ENCODE assay signal across 20 cellular contexts in genomic region chr5:127916875-127917573, GRCh38.
DNase-seq lines count a peak whose midpoint lies in the region; ATAC-seq, FAIRE-seq and TF ChIP-seq lines count a peak whose summit lies in the region.
"Had no signal": no experiment of that assay in that cellular context is flagged by ENCODE, and none has a peak within 500 bp of the region (broad histone marks: within the 10 kb centered on the region; RNA-seq: fewer than 3 reads in every experiment).

No MANE protein-coding gene starts in this region.

- 83% methylated on average over 1 of the region's 3 CpGs; no CpG with 5 or more reads in 1 of the 2 experiments for WGBS in IMR-90 (ENCODE audit: extremely low coverage in 2 of 2, insufficient read length in 1 of 2), 2 experiments
- WGBS in small intestine, 3 donors = 14 to 37% (median 30%) methylated on average over 3 of the region's 3 CpGs
- WGBS in sigmoid colon, 2 donors = 12 to 54% methylated on average over 3 of the region's 3 CpGs

- H2AFZ ChIP-seq in IMR-90 (replicated peaks; ENCODE audit: low read length, poor library complexity) = peak overlapping the region; percentile 22
- peak overlapping the region; percentile 63 for H2AFZ ChIP-seq in fibroblast of lung (ENCODE audit: low read length)

- H3K4me1 ChIP-seq in IMR-90 (ENCODE audit: control insufficient read depth, insufficient read depth, low read length) = no peaks in the 10 kb centered on the region
- H3K4me1 ChIP-seq in fibroblast of lung (ENCODE audit: control insufficient read depth, extremely low read depth, insufficient read depth, low read length) = no peaks in the 10 kb centered on the region
- no peaks in the 10 kb centered on the region for H3K4me1 ChIP-seq in small intestine (ENCODE audit: control insufficient read depth in 2 of 2, insufficient read depth in 1 of 2, low read depth in 1 of 2, low read length in 1 of 2)
- H3K4me1 ChIP-seq in sigmoid colon = peaks cover 0 to 5% (median 0%) of the 10 kb centered on the region in 4 donors

- no peak overlapping the region for H3K23ac ChIP-seq in IMR-90 (ENCODE audit: low read depth, low read length)

- H3K27me3 Mint-ChIP-seq in activated CD4-positive, alpha-beta T cell treated with anti-CD3 and anti-CD28 coated beads, Interleukin-2, amount 10 ng/mL, durations not matched to agents 7 days and 5 days = no peaks in the 10 kb centered on the region
- H3K27me3 Mint-ChIP-seq: brain had no signal

- ATAC-seq in IMR-90 (ENCODE audit: low read depth) (no peak), HG03175 (IDR thresholded peaks at IDR 0.05; ENCODE audit: unreplicated experiment) (no peak)

- H3K14ac ChIP-seq in IMR-90 (replicated peaks; ENCODE audit: low read depth, low read length) = no peak overlapping the region

- H3K4ac ChIP-seq in IMR-90 (ENCODE audit: low read depth, low read length) = no peak overlapping the region

- H3K79me1 ChIP-seq in IMR-90 (ENCODE audit: low read depth in 1 of 2, low read length in 2 of 2) = no peaks in the 10 kb centered on the region

- no peak overlapping the region for H3K9ac ChIP-seq in IMR-90 (ENCODE audit: low read depth, low read length)
- no peak overlapping the region for H3K9ac ChIP-seq in fibroblast of lung (ENCODE audit: insufficient read depth, low read length)

- H3K27me3 ChIP-seq in IMR-90 (ENCODE audit: control insufficient read depth, insufficient read depth, low read length) = no peaks in the 10 kb centered on the region
- no peaks in the 10 kb centered on the region for H3K27me3 ChIP-seq in fibroblast of lung (ENCODE audit: control insufficient read depth, insufficient read depth, low read length)
- H3K27me3 ChIP-seq in small intestine (ENCODE audit: control insufficient read depth in 2 of 2, insufficient read depth in 2 of 2, low read length in 2 of 2) = no peaks in the 10 kb centered on the region
- H3K27me3 ChIP-seq in sigmoid colon = no peaks in the 10 kb centered on the region
- H3K27me3 ChIP-seq: dorsolateral prefrontal cortex had no signal

- BruUV-seq in IMR-90 (replicated peaks; lab: Mats Ljungman, UMichigan) = no TSS peak

- H3K4me3 Mint-ChIP-seq in activated CD4-positive, alpha-beta T cell treated with anti-CD3 and anti-CD28 coated beads, Interleukin-2, amount 10 ng/mL, durations not matched to agents 7 days and 5 days = peak overlapping the region; percentile 4
- H3K4me3 Mint-ChIP-seq: brain, H9, nephron progenitor cell had no signal

- H4K5ac ChIP-seq in IMR-90 (ENCODE audit: low read depth, low read length) = no peak overlapping the region; the same call in 1 of the 2 replicates

- no peak overlapping the region for H2BK120ac ChIP-seq in IMR-90 (ENCODE audit: low read depth, low read length)

- TF ChIP-seq CTCF in IMR-90 (conservative IDR thresholded peaks at IDR 0.05; ENCODE audit: low read depth, low read length) = no peak
- TF ChIP-seq CTCF in fibroblast of lung (conservative IDR thresholded peaks at IDR 0.05 in 1 of 2, IDR thresholded peaks at IDR 0.05 in 1 of 2; ENCODE audit: low read depth in 1 of 2, low read length in 2 of 2) = no peak
- no peak for TF ChIP-seq CTCF in sigmoid colon (IDR thresholded peaks at IDR 0.05)
- TF ChIP-seq CTCF in GM13977 (IDR thresholded peaks at IDR 0.05; ENCODE audit: extremely low read depth, insufficient read depth, missing control alignments) = no peak

- no peak overlapping the region for H2AK5ac ChIP-seq in IMR-90 (ENCODE audit: low read depth, low read length)

- dilution Hi-C loops in IMR-90 (cut with HindIII; ENCODE audit: low sequenced_read_pairs, unreplicated experiment) = no loop called here

- H4K91ac ChIP-seq in IMR-90 (ENCODE audit: insufficient read depth, low read depth, low read length) = no peak overlapping the region

- H3K9me3 Mint-ChIP-seq in activated CD4-positive, alpha-beta T cell treated with anti-CD3 and anti-CD28 coated beads, Interleukin-2, amount 10 ng/mL, durations not matched to agents 7 days and 5 days = no peaks in the 10 kb centered on the region
- H3K9me3 Mint-ChIP-seq: brain, H9, nephron progenitor cell had no signal

- no peaks in the 10 kb centered on the region for H3K36me3 ChIP-seq in IMR-90 (ENCODE audit: control insufficient read depth, insufficient read depth, low read length)
- H3K36me3 ChIP-seq in fibroblast of lung (ENCODE audit: control insufficient read depth, insufficient read depth, low read length) = no peaks in the 10 kb centered on the region
- no peaks in the 10 kb centered on the region for H3K36me3 ChIP-seq in small intestine (ENCODE audit: control insufficient read depth in 2 of 2, insufficient read depth in 2 of 2, low read length in 2 of 2)
- H3K36me3 ChIP-seq in sigmoid colon = no peaks in the 10 kb centered on the region

- H3K4me3 ChIP-seq in IMR-90 (ENCODE audit: insufficient read depth, low read depth, low read length) = no peak overlapping the region
- no peak overlapping the region for H3K4me3 ChIP-seq in fibroblast of lung (replicated peaks in 1 of 4; ENCODE audit: control extremely low read depth in 1 of 4, insufficient read depth in 1 of 4, low read depth in 3 of 4, low read length in 4 of 4)
- H3K4me3 ChIP-seq in small intestine (ENCODE audit: low read depth in 1 of 2, low read length in 2 of 2) = no peak overlapping the region
- no peak overlapping the region for H3K4me3 ChIP-seq in sigmoid colon
- H3K4me3 ChIP-seq: dorsolateral prefrontal cortex had no signal

- H2BK5ac ChIP-seq in IMR-90 (ENCODE audit: low read depth, low read length, poor library complexity, severe bottlenecking) = no peak overlapping the region

- H3K27ac Mint-ChIP-seq in activated CD4-positive, alpha-beta T cell treated with anti-CD3 and anti-CD28 coated beads, Interleukin-2, amount 10 ng/mL, durations not matched to agents 7 days and 5 days = peak overlapping the region; percentile 67
- H3K27ac Mint-ChIP-seq: H9, nephron progenitor cell had no signal

- H2BK15ac ChIP-seq in IMR-90 (ENCODE audit: low read depth, low read length) = no peak overlapping the region

- DNase-seq in activated CD4-positive, alpha-beta T cell treated with anti-CD3 and anti-CD28 coated beads, Interleukin-2, amount 10 ng/mL, durations not matched to agents 7 days and 5 days = peak; percentile 21
- DNase-seq in activated CD4-positive, alpha-beta T cell treated with anti-CD3 and anti-CD28 coated beads for 1 hour = no peak
- no peak for DNase-seq in IMR-90
- DNase-seq in fibroblast of lung (ENCODE audit: low read depth in 2 of 2) = no peak
- peak; percentile 74 for DNase-seq in small intestine
- no peak for DNase-seq in sigmoid colon
- no peak for DNase-seq in GM13977 (ENCODE audit: low spot score)
- DNase-seq: activated CD4-positive, alpha-beta T cell treated with anti-CD3 and anti-CD28 coated beads, Interleukin-2, amount 50 U/mL, for 4 hours; activated effector memory CD4-positive, alpha-beta T cell treated with Interleukin-2 at 50 U/mL for 16 hours; dorsolateral prefrontal cortex; EL; H9; NCI-H1694; NCI-H446; nephron progenitor cell; SHP77 treated with DMSO at 0.1 percent for 48 hours; stimulated activated CD4-positive, alpha-beta T cell treated with anti-CD3 and anti-CD28 coated beads, Interleukin-1b, Interleukin-23, amount 100 ng/mL, for 48 hours had no signal

- no peak for TF ChIP-seq EP300 in sigmoid colon (IDR thresholded peaks at IDR 0.05)

- H3K79me2 ChIP-seq in fibroblast of lung (ENCODE audit: control insufficient read depth, insufficient read depth, low read length) = no peaks in the 10 kb centered on the region

- peak overlapping the region; percentile 55 for H3K4me2 ChIP-seq in IMR-90 (ENCODE audit: low read depth, low read length)
- H3K4me2 ChIP-seq in fibroblast of lung (ENCODE audit: extremely low read depth, insufficient read depth, low read length) = no peak overlapping the region

- peaks cover 11% of the 10 kb centered on the region for H3K4me1 Mint-ChIP-seq in activated CD4-positive, alpha-beta T cell treated with anti-CD3 and anti-CD28 coated beads, Interleukin-2, amount 10 ng/mL, durations not matched to agents 7 days and 5 days
- H3K4me1 Mint-ChIP-seq: brain, H9, nephron progenitor cell had no signal

- FAIRE-seq in small intestine (lab: Jason Lieb, UNC) = no peak
- FAIRE-seq: A204.1 had no signal

- no peak overlapping the region for H2BK20ac ChIP-seq in IMR-90 (ENCODE audit: low read depth, low read length)

- TF ChIP-seq POLR2A in IMR-90 (IDR thresholded peaks at IDR 0.05; ENCODE audit: low read depth, low read length) (no peak), sigmoid colon (IDR thresholded peaks at IDR 0.05) (no peak)

- POLR2A ChIA-PET in activated CD4-positive, alpha-beta T cell treated with anti-CD3 and anti-CD28 coated beads, Interleukin-2, amount 10 ng/mL, durations not matched to agents 7 days and 5 days (lab: Charles Lee) = no interaction called here
- POLR2A ChIA-PET in IMR-90 (lab: Charles Lee; ENCODE audit: unreplicated experiment) = no interaction called here

- no peak overlapping the region for H2AK9ac ChIP-seq in IMR-90 (replicated peaks; ENCODE audit: low read depth, low read length, poor library complexity)

- H3K56ac ChIP-seq in IMR-90 (ENCODE audit: extremely low read depth, insufficient read depth, low read length) = no peak overlapping the region

- TF ChIP-seq RAD21 in IMR-90 (IDR thresholded peaks at IDR 0.05; ENCODE audit: low read length) = no peak

- in situ Hi-C loops in IMR-90 (cut with MboI; ENCODE audit: low sequenced_read_pairs) (no loop called here), GM13977 (cut with MboI; ENCODE audit: low pct_unique_long_range_greater_than_20kb, low sequenced_read_pairs, unreplicated experiment) (loop anchor here (25.0 kb wide), 1 partner anchor 270 kb away; no protein-coding TSS in a partner anchor)

- H3K36me3 Mint-ChIP-seq in activated CD4-positive, alpha-beta T cell treated with anti-CD3 and anti-CD28 coated beads, Interleukin-2, amount 10 ng/mL, durations not matched to agents 7 days and 5 days (ENCODE audit: low read depth) = no peaks in the 10 kb centered on the region
- H3K36me3 Mint-ChIP-seq: brain had no signal

- intact Hi-C loops in IMR-90 (cut with micrococcal nuclease) (no loop called here), sigmoid colon (cut with DNase I) (no loop called here)

- H3K27ac ChIP-seq in IMR-90 (ENCODE audit: insufficient read depth, low read length) (no peak overlapping the region), fibroblast of lung (ENCODE audit: insufficient read depth, low read length) (no peak overlapping the region), small intestine (ENCODE audit: low read depth in 1 of 2, low read length in 1 of 2) (peak overlapping the region; percentile 41 to 59), sigmoid colon (no peak overlapping the region)
- H3K27ac ChIP-seq: dorsolateral prefrontal cortex had no signal

- no peaks in the 10 kb centered on the region for H4K20me1 ChIP-seq in IMR-90 (ENCODE audit: insufficient read depth, low read length)
- no peaks in the 10 kb centered on the region for H4K20me1 ChIP-seq in fibroblast of lung (ENCODE audit: control insufficient read depth, extremely low read depth, insufficient read depth, low read length)

- CTCF ChIA-PET in activated CD4-positive, alpha-beta T cell treated with anti-CD3 and anti-CD28 coated beads, Interleukin-2, amount 10 ng/mL, durations not matched to agents 7 days and 5 days (lab: Charles Lee) = interaction anchor here (1.3 kb wide), 1 partner anchor 9 kb away, joined by 3 read pairs; no protein-coding TSS in a partner anchor
- CTCF ChIA-PET in IMR-90 (lab: Yijun Ruan, JAX) = interaction anchor here (1.4 kb wide), 1 partner anchor 8 kb away, joined by 3 read pairs; no protein-coding TSS in a partner anchor

- no peaks in the 10 kb centered on the region for H3K9me3 ChIP-seq in IMR-90 (ENCODE audit: control insufficient read depth, insufficient read depth, low read length)
- no peaks in the 10 kb centered on the region for H3K9me3 ChIP-seq in fibroblast of lung (ENCODE audit: control insufficient read depth, insufficient read depth, low read depth, low read length)
- H3K9me3 ChIP-seq in small intestine (ENCODE audit: control insufficient read depth, low read depth) = no peaks in the 10 kb centered on the region
- H3K9me3 ChIP-seq in sigmoid colon = no peaks in the 10 kb centered on the region

- no peak overlapping the region for H3K18ac ChIP-seq in IMR-90 (ENCODE audit: low read depth, low read length)

- H4K8ac ChIP-seq in IMR-90 (ENCODE audit: low read depth in 2 of 2, low read length in 2 of 2) = no peak overlapping the region

- H3K9me1 ChIP-seq in IMR-90 (ENCODE audit: insufficient read depth, low read length) = 0 out of 2 replicates have a peak, but pooled peaks cover 5% of the 10 kb centered on the region

Comparison
In these comparisons a context has a peak if more than half of its experiments do, and no peak if none do; other contexts are left out.
1. DNase-seq: peak in activated CD4-positive, alpha-beta T cell treated with anti-CD3 and anti-CD28 coated beads, Interleukin-2, amount 10 ng/mL, durations not matched to agents 7 days and 5 days (single experiment) and small intestine (single experiment); none in activated CD4-positive, alpha-beta T cell treated with anti-CD3 and anti-CD28 coated beads for 1 hour (single experiment), IMR-90 (single experiment), fibroblast of lung (0 of 2), sigmoid colon (single experiment) and GM13977 (single experiment).
2. H3K27ac ChIP-seq: peak in small intestine (2 of 2); none in IMR-90 (single experiment), fibroblast of lung (single experiment) and sigmoid colon (0 of 4).